In the genomic region with DNA sequence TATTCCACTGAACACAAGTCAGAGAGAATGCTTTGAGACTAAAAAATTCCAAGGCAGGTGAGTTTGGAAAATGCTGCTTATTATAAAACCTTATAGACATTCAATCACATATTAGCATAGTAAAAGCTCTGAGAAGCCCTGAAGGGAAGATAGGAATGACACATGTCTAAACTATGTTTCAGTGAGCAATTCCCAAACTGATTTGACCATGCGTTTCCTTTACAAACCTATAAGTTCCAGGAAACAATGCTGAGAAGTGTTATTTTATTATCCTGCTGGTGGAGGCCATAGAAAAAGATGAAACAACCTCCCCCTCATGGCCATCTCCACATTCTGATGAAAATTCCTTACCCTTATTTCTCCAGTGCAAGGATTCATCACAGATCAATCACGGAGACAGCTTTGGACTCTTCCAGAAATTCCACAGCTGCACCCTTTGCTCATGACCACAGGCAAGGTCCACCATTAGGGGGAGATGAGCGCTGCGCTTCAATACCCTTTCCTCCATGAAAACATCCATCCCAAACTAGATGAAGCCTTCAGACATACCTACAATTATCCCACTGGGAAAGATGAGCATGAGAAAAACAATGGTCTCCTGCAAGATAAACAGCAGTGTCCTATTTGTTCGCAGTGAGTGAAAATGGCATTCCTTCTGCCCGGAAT, we compare ENCODE assay signal across 1 cellular context.
TF ChIP-seq lines count a peak whose summit lies in the region.

No MANE protein-coding gene starts in this region.

TF ChIP-seq in WTC11, 78 proteins besides CTCF, POLR2A, EP300 and RAD21 (continued from another document):
- TF ChIP-seq, protein P1, sequence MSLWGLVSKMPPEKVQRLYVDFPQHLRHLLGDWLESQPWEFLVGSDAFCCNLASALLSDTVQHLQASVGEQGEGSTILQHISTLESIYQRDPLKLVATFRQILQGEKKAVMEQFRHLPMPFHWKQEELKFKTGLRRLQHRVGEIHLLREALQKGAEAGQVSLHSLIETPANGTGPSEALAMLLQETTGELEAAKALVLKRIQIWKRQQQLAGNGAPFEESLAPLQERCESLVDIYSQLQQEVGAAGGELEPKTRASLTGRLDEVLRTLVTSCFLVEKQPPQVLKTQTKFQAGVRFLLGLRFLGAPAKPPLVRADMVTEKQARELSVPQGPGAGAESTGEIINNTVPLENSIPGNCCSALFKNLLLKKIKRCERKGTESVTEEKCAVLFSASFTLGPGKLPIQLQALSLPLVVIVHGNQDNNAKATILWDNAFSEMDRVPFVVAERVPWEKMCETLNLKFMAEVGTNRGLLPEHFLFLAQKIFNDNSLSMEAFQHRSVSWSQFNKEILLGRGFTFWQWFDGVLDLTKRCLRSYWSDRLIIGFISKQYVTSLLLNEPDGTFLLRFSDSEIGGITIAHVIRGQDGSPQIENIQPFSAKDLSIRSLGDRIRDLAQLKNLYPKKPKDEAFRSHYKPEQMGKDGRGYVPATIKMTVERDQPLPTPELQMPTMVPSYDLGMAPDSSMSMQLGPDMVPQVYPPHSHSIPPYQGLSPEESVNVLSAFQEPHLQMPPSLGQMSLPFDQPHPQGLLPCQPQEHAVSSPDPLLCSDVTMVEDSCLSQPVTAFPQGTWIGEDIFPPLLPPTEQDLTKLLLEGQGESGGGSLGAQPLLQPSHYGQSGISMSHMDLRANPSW (CRISPR knock-in tag; conservative IDR thresholded peaks at IDR 0.05; ENCODE audit: low read depth), result no peak
- TF ChIP-seq JUN (CRISPR knock-in tag; IDR thresholded peaks at IDR 0.05), result no peak
- TF ChIP-seq, protein P2, sequence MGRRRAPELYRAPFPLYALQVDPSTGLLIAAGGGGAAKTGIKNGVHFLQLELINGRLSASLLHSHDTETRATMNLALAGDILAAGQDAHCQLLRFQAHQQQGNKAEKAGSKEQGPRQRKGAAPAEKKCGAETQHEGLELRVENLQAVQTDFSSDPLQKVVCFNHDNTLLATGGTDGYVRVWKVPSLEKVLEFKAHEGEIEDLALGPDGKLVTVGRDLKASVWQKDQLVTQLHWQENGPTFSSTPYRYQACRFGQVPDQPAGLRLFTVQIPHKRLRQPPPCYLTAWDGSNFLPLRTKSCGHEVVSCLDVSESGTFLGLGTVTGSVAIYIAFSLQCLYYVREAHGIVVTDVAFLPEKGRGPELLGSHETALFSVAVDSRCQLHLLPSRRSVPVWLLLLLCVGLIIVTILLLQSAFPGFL (CRISPR knock-in tag; IDR thresholded peaks at IDR 0.05; ENCODE audit: borderline replicate concordance), result no peak
